10 cellular contexts compared by ENCODE assay signal in genomic region chr12:82593901-82594396, GRCh38.
DNase-seq lines count a peak whose midpoint lies in the region; ATAC-seq and TF ChIP-seq lines count a peak whose summit lies in the region.
"Had no signal": no experiment of that assay in that cellular context is flagged by ENCODE, and none has a peak within 500 bp of the region (broad histone marks: within the 10 kb centered on the region; RNA-seq: fewer than 3 reads in every experiment).

No MANE protein-coding gene starts in this region.

- H3K27ac ChIP-seq in caudate nucleus (ENCODE audit: low read depth, low read length), result peak overlapping the region; percentile 36
- no peak overlapping the region for H3K27ac ChIP-seq in hepatocyte

- H4K20me1 ChIP-seq in hepatocyte (ENCODE audit: insufficient read depth, poor library complexity, severe bottlenecking), result no peaks in the 10 kb centered on the region

- H3K4me2 ChIP-seq in hepatocyte, result no peak overlapping the region

- H3K27me3 ChIP-seq in hepatocyte, result no peaks in the 10 kb centered on the region

- DNase-seq in caudate nucleus (lab: John Stamatoyannopoulos, UW) (peak in 2 of 61 donors; percentile 5 to 12), hepatocyte (ENCODE audit: low spot score) (no peak), cerebellar nuclear complex (lab: John Stamatoyannopoulos, UW) (no peak), KBM-7 (no peak)
- DNase-seq in activated CD4-positive, alpha-beta T cell treated with anti-CD3 and anti-CD28 coated beads for 48 hours, result no peak
- DNase-seq: activated naive CD8-positive, alpha-beta T cell treated with anti-CD3 and anti-CD28 coated beads, Interleukin-2, amount 50 U/mL, for 24 hours had no signal

- no peaks in the 10 kb centered on the region for H3K4me1 ChIP-seq in hepatocyte (ENCODE audit: insufficient read depth)

- ATAC-seq in GM18505 (IDR thresholded peaks at IDR 0.05; ENCODE audit: unreplicated experiment) (peak; percentile 89), GM21515 (IDR thresholded peaks at IDR 0.05; ENCODE audit: unreplicated experiment) (peak; percentile 96), HG03280 (IDR thresholded peaks at IDR 0.05; ENCODE audit: unreplicated experiment) (peak; percentile 88)
- ATAC-seq: activated naive CD8-positive, alpha-beta T cell treated with anti-CD3 and anti-CD28 coated beads, Interleukin-2, amount 50 U/mL, for 24 hours; SK-N-SH treated with all-trans-retinoic acid at 6 μM for 48 hours had no signal

- no peak overlapping the region for H2AFZ ChIP-seq in hepatocyte

- WGBS in hepatocyte (ENCODE audit: low lambda C conversion rate, missing lambda C conversion rate), result 52% methylated on average over 1 of the region's 1 CpG

- H3K9me2 ChIP-seq in hepatocyte (replicated peaks; ENCODE audit: insufficient read depth), result no peaks in the 10 kb centered on the region

- H3K4me3 ChIP-seq in hepatocyte, result no peak overlapping the region

- TF ChIP-seq CTCF in hepatocyte (IDR thresholded peaks at IDR 0.05; ENCODE audit: poor library complexity), result no peak

- H3K9me3 ChIP-seq in hepatocyte (ENCODE audit: low read depth), result no peaks in the 10 kb centered on the region

- H3K36me3 ChIP-seq in hepatocyte (replicated peaks; ENCODE audit: insufficient read depth, low read depth), result no peaks in the 10 kb centered on the region

- in situ Hi-C loops in KBM-7 (cut with MboI; ENCODE audit: low pct_unique_long_range_greater_than_20kb, low sequenced_read_pairs), result no loop called here

- TF ChIP-seq POLR2A in GM18505 (IDR thresholded peaks at IDR 0.05; ENCODE audit: borderline replicate concordance, extremely low read depth, insufficient read depth, insufficient read length), result no peak

- no peaks in the 10 kb centered on the region for H3K79me2 ChIP-seq in hepatocyte
